In genomic region chr2:130728549-130729310, GRCh38 we compare ENCODE assay signal across 9 cellular contexts. TPM values are rescaled to one million over a fixed set of nuclear protein-coding genes. Genes with fewer than 3 reads are reported as not detected.
A peak's percentile ranks its signal among the peaks of the same experiment; 100 is the strongest.
DNase-seq lines count a peak whose midpoint lies in the region; ATAC-seq, FAIRE-seq and TF ChIP-seq lines count a peak whose summit lies in the region.
"Had no signal": no experiment of that assay in that cellular context is flagged by ENCODE, and none has a peak within 500 bp of the region (broad histone marks: within the 10 kb centered on the region; RNA-seq: fewer than 3 reads in every experiment).

TSS of gene GPR148 (plus strand) at chr2:130729070. CDS start at chr2:130729152, 82 bp downstream.

- no peaks in the 10 kb centered on the region for H4K20me1 ChIP-seq in HepG2 (ENCODE audit: insufficient read depth, low read length)

- H3K27ac ChIP-seq in HepG2 (ENCODE audit: extremely low read length, insufficient read depth, low read length) (no peak within 1 kb of the TSS), right lobe of liver (no peak within 1 kb of the TSS), aorta (ENCODE audit: low read depth in 1 of 2, low read length in 2 of 2) (peak within 1 kb of the TSS in 1 of 2 donors; percentile 71)

- H3K36me3 ChIP-seq in HepG2 (replicated peaks in 1 of 2; ENCODE audit: control insufficient read depth in 1 of 2, insufficient read depth in 2 of 2, low read length in 2 of 2) (no peaks in the 10 kb centered on the region), right lobe of liver (no peaks in the 10 kb centered on the region), aorta (ENCODE audit: control insufficient read depth in 1 of 2, insufficient read depth in 2 of 2, low read length in 1 of 2) (no peaks in the 10 kb centered on the region)

- no peak for TF ChIP-seq RAD21 in HepG2 (CRISPR knock-in tag; IDR thresholded peaks at IDR 0.05)

- H3K4me3 Mint-ChIP-seq in activated T-cell treated with anti-CD3 and anti-CD28 coated beads, Interleukin-2, amount 50 U/mL, for 72 hours = peak within 1 kb of the TSS; percentile 80

- peaks cover 0 to 23% of the 10 kb centered on the region in 2 experiments; a peak in 2 of 5 replicates for H3K27me3 ChIP-seq in HepG2 (ENCODE audit: control insufficient read depth in 1 of 2, insufficient read depth in 2 of 2, low read length in 2 of 2)
- no peaks in the 10 kb centered on the region for H3K27me3 ChIP-seq in right lobe of liver
- H3K27me3 ChIP-seq in aorta (ENCODE audit: control insufficient read depth in 1 of 2, insufficient read depth in 2 of 2, low read length in 1 of 2) = no peaks in the 10 kb centered on the region

- no peaks in the 10 kb centered on the region for H3K9me3 Mint-ChIP-seq in activated T-cell treated with anti-CD3 and anti-CD28 coated beads, Interleukin-2, amount 50 U/mL, for 72 hours

- POLR2A ChIA-PET in HepG2 (lab: Yijun Ruan, JAX) = no interaction called here

- in situ Hi-C loops in HepG2 (cut with HindIII; ENCODE audit: extremely low pct_ligation_motif_present, low pct_unique_long_range_greater_than_20kb) = no loop called here

- H3K36me3 Mint-ChIP-seq in activated T-cell treated with anti-CD3 and anti-CD28 coated beads, Interleukin-2, amount 50 U/mL, for 72 hours (ENCODE audit: insufficient read depth in 2 of 2) = no peaks in the 10 kb centered on the region

- H3K9ac ChIP-seq in HepG2 (ENCODE audit: insufficient read depth, low read depth, low read length) = no peak within 1 kb of the TSS

- H3K79me2 ChIP-seq in HepG2 (ENCODE audit: insufficient read depth, low read length) = no peaks in the 10 kb centered on the region

- H3K4me3 ChIP-seq in HepG2 (replicated peaks in 1 of 3; ENCODE audit: insufficient read depth in 1 of 3, low read depth in 2 of 3, low read length in 3 of 3) = no peak within 1 kb of the TSS
- no peak within 1 kb of the TSS for H3K4me3 ChIP-seq in right lobe of liver
- no peak within 1 kb of the TSS for H3K4me3 ChIP-seq in aorta (ENCODE audit: low read length in 2 of 2)

- H3K27me3 Mint-ChIP-seq in activated T-cell treated with anti-CD3 and anti-CD28 coated beads, Interleukin-2, amount 50 U/mL, for 72 hours (ENCODE audit: low read depth) = peaks cover 19% of the 10 kb centered on the region

- no peak within 1 kb of the TSS for H3K4me2 ChIP-seq in HepG2 (ENCODE audit: low read depth, low read length)

- no peaks in the 10 kb centered on the region for H3K4me1 ChIP-seq in HepG2 (ENCODE audit: insufficient read depth, low read length)
- H3K4me1 ChIP-seq in right lobe of liver = peaks cover 0 to 11% (median 0%) of the 10 kb centered on the region in 4 donors
- no peaks in the 10 kb centered on the region for H3K4me1 ChIP-seq in aorta (ENCODE audit: control insufficient read depth in 1 of 2, insufficient read depth in 2 of 2, low read length in 2 of 2)

- TF ChIP-seq CTCF in HepG2 (CRISPR knock-in tag; IDR thresholded peaks at IDR 0.05) = no peak
- no peak for TF ChIP-seq CTCF in right lobe of liver (IDR thresholded peaks at IDR 0.05)

- 31% methylated on average over 5 of the region's 8 CpGs for WGBS in HepG2 (ENCODE audit: low lambda C conversion rate)
- 48% methylated on average over 2 of the region's 8 CpGs for WGBS in right lobe of liver (ENCODE audit: insufficient coverage, low coverage, low lambda C conversion rate, missing lambda C conversion rate)
- WGBS in aorta, 2 donors = 68 to 72% methylated on average over 8 of the region's 8 CpGs

- no peak for TF ChIP-seq POLR2A in HepG2 (IDR thresholded peaks at IDR 0.05; ENCODE audit: insufficient read depth in 1 of 2, low read depth in 2 of 2, low read length in 2 of 2)
- TF ChIP-seq POLR2A in right lobe of liver (IDR thresholded peaks at IDR 0.05) = no peak

- peak; percentile 28; the same call in 1 of the 3 replicates for ATAC-seq in HepG2
- ATAC-seq in right lobe of liver = no peak
- ATAC-seq in activated T-cell treated with anti-CD3 and anti-CD28 coated beads, Interleukin-2, amount 50 U/mL, for 72 hours (replicated peaks in 1 of 2) = no peak
- peak; percentile 15 for ATAC-seq in aorta (ENCODE audit: low FRiP score)
- ATAC-seq in HG03045 (IDR thresholded peaks at IDR 0.05; ENCODE audit: unreplicated experiment) = no peak

- CTCF ChIA-PET in HepG2 (lab: Yijun Ruan, JAX; ENCODE audit: low intra/inter-chr PET ratio, low total read pairs) = no interaction called here

- no TSS peak for BruUV-seq in HepG2 (replicated peaks; lab: Mats Ljungman, UMichigan)

- peaks cover 4% of the 10 kb centered on the region for H3K4me1 Mint-ChIP-seq in activated T-cell treated with anti-CD3 and anti-CD28 coated beads, Interleukin-2, amount 50 U/mL, for 72 hours (ENCODE audit: low read depth)

- H3K9me3 ChIP-seq in HepG2 (ENCODE audit: low read length) = no peaks in the 10 kb centered on the region
- no peaks in the 10 kb centered on the region for H3K9me3 ChIP-seq in right lobe of liver
- no peaks in the 10 kb centered on the region for H3K9me3 ChIP-seq in aorta (ENCODE audit: control insufficient read depth, low read length)

- no peak within 1 kb of the TSS for H3K27ac Mint-ChIP-seq in activated T-cell treated with anti-CD3 and anti-CD28 coated beads, Interleukin-2, amount 50 U/mL, for 72 hours

- no peak for DNase-seq in HepG2 (ENCODE audit: low spot score)
- no peak for DNase-seq in right lobe of liver
- no peak for DNase-seq in activated T-cell treated with anti-CD3 and anti-CD28 coated beads, Interleukin-2, amount 50 U/mL, for 72 hours
- DNase-seq in kidney tubule cell (ENCODE audit: low spot score) = peak; percentile 8
- DNase-seq in aorta = no peak
- no peak for DNase-seq in stimulated activated CD4-positive, alpha-beta T cell treated with anti-CD3 and anti-CD28 coated beads, Interleukin-2, amount 100 ng/mL, for 24 hours
- no peak for DNase-seq in OCI-M2 (lab: John Stamatoyannopoulos, UW; ENCODE audit: unreplicated experiment)

- no peak for TF ChIP-seq EP300 in HepG2 (IDR thresholded peaks at IDR 0.05; ENCODE audit: low read depth in 2 of 2, low read length in 2 of 2)
- TF ChIP-seq EP300 in HepG2 (CRISPR knock-in tag; IDR thresholded peaks at IDR 0.05; ENCODE audit: borderline replicate concordance) = no peak

- no peak for FAIRE-seq in HepG2 (lab: Jason Lieb, UNC)
- FAIRE-seq: G401.6 had no signal

- no peak within 1 kb of the TSS for H2AFZ ChIP-seq in HepG2 (ENCODE audit: low read length)

- intact Hi-C loops in HepG2 (cut with micrococcal nuclease; ENCODE audit: unreplicated experiment) (no loop called here), right lobe of liver (cut with DNase I) (no loop called here), aorta (cut with DNase I) (no loop called here)

TF ChIP-seq in HepG2, 621 proteins besides CTCF, POLR2A, EP300 and RAD21:
- TF ChIP-seq GLI4 (CRISPR knock-in tag; IDR thresholded peaks at IDR 0.05; ENCODE audit: borderline replicate concordance) = no peak
- TF ChIP-seq SMAD1 (CRISPR knock-in tag; IDR thresholded peaks at IDR 0.05; ENCODE audit: borderline replicate concordance, low read depth) = no peak
- TF ChIP-seq REL (CRISPR knock-in tag; conservative IDR thresholded peaks at IDR 0.05) = no peak
- TF ChIP-seq ZBTB38 (CRISPR knock-in tag; IDR thresholded peaks at IDR 0.05) = no peak
- no peak for TF ChIP-seq ZNF580 (CRISPR knock-in tag; IDR thresholded peaks at IDR 0.05; ENCODE audit: borderline replicate concordance, low read depth)
- TF ChIP-seq EHMT2 (IDR thresholded peaks at IDR 0.05; ENCODE audit: borderline replicate concordance, low read depth, low read length) = no peak
- no peak for TF ChIP-seq ZNF839 (CRISPR knock-in tag; IDR thresholded peaks at IDR 0.05; ENCODE audit: borderline replicate concordance)
- TF ChIP-seq ZMYM2 (CRISPR knock-in tag; IDR thresholded peaks at IDR 0.05) = no peak
- TF ChIP-seq RFXANK (CRISPR knock-in tag; IDR thresholded peaks at IDR 0.05) = no peak
TF ChIP-seq in HepG2: peak in this region for 0.

RNA-seq across cellular contexts. Expression of gene GPR148, which starts in this region (rescaled TPM):
- total RNA-seq in HepG2 (2016; rRNA removed; fragmentation: Illumina TruSeq; extraction: Trizol) (not detected in 2 replicates), right lobe of liver (not detected), aorta (not detected)
- not detected in 2 replicates for total RNA-seq in HepG2 (2016; cell fraction: cytosol; rRNA removed; fragmentation: Illumina TruSeq; extraction: Trizol; ENCODE audit: low read depth)
- not detected in 2 replicates for total RNA-seq in HepG2 (2016; cell fraction: insoluble cytoplasmic fraction; rRNA removed; fragmentation: Illumina TruSeq; extraction: Trizol)
- total RNA-seq in HepG2 (2016; cell fraction: membrane; rRNA removed; fragmentation: Illumina TruSeq; extraction: Trizol) = not detected in 2 replicates
- total RNA-seq in HepG2 (2016; cell fraction: nucleus; rRNA removed; fragmentation: Illumina TruSeq; extraction: Trizol) = not detected in 2 replicates
- polyA plus RNA-seq in HepG2 (2011; rRNA removed) (not detected in 2 replicates), aorta (not detected)
- not detected in 2 replicates for polyA plus RNA-seq in HepG2 (2011; cell fraction: cytosol; rRNA removed)
- polyA plus RNA-seq in HepG2 (2011; cell fraction: nucleus; rRNA removed) = not detected in 2 replicates
- not detected in 2 replicates for polyA plus RNA-seq in HepG2 (2012)
- not detected in 2 replicates for polyA plus RNA-seq in HepG2 (2016; cell fraction: cytosol; fragmentation: Illumina TruSeq; extraction: Trizol; ENCODE audit: low read depth)
- not detected in 2 replicates for polyA plus RNA-seq in HepG2 (2016; cell fraction: insoluble cytoplasmic fraction; fragmentation: Illumina TruSeq; extraction: Trizol; ENCODE audit: low read depth)
- polyA plus RNA-seq in HepG2 (2016; cell fraction: membrane; fragmentation: Illumina TruSeq; extraction: Trizol; ENCODE audit: low read depth) = not detected in 2 replicates
- polyA plus RNA-seq in HepG2 (2016; cell fraction: nucleus; fragmentation: Illumina TruSeq; extraction: Trizol; ENCODE audit: insufficient read depth, low read depth) = not detected in 2 replicates
- not detected in 2 replicates for polyA minus RNA-seq in HepG2 (2011; rRNA and poly(A)+ RNA removed; ENCODE audit: low replicate concordance)
- not detected in 2 replicates for polyA minus RNA-seq in HepG2 (2011; cell fraction: cytosol; rRNA and poly(A)+ RNA removed)
- not detected in 2 replicates for polyA minus RNA-seq in HepG2 (2011; cell fraction: nucleus; rRNA and poly(A)+ RNA removed)
- total RNA-seq in activated T-cell treated with anti-CD3 and anti-CD28 coated beads, Interleukin-2, amount 50 U/mL, for 72 hours = not detected

Comparison
In these comparisons a context has a peak if more than half of its experiments do, and no peak if none do; other contexts are left out.
1. Peak in ATAC-seq in HepG2; RNA of the gene not detected or under 1 TPM.
2. Peak in ATAC-seq in aorta; RNA of the gene not detected or under 1 TPM.